9 cellular contexts compared by ENCODE assay signal in the genomic region with DNA sequence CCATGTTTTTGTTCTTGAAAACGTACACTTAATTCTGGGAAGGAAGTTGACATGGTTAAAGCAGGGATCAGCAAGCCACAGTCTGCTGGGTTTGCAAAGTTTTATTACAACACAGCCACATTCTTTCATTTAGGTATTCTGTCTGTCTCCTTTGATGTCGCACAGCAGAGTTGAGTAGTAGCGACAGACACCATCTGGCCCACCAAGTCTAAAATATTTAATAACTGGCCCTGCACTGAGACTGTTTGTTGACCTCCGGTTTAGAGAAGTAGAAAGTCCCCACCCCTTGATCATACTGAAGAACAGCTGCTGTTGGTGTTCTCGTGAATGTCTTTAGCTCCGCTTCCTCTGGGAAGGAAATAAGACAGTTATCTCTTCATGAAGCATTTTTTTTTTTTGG.
DNase-seq lines count a peak whose midpoint lies in the region; ATAC-seq, FAIRE-seq and TF ChIP-seq lines count a peak whose summit lies in the region.
"Had no signal": no experiment of that assay in that cellular context is flagged by ENCODE, and none has a peak within 500 bp of the region (broad histone marks: within the 10 kb centered on the region; RNA-seq: fewer than 3 reads in every experiment).

No MANE protein-coding gene starts in this region.

- DNase-seq in T-helper 17 cell (no peak), epidermal melanocyte (ENCODE audit: insufficient read length, low spot score) (no peak), psoas muscle (no peak), frontal cortex (ENCODE audit: low spot score in 2 of 2) (no peak)
- DNase-seq in CD4-positive, alpha-beta T cell = no peak
- DNase-seq: NCI-H1694 had no signal

- H3K27me3 ChIP-seq in neutrophil (no peaks in the 10 kb centered on the region), psoas muscle (ENCODE audit: insufficient read depth in 3 of 3, low read length in 2 of 3) (no peaks in the 10 kb centered on the region)
- H3K27me3 ChIP-seq in CD4-positive, alpha-beta T cell (ENCODE audit: control insufficient read depth, insufficient read depth, low read length) = no peaks in the 10 kb centered on the region

- POLR2A ChIA-PET in CD4-positive, alpha-beta T cell (lab: Charles Lee) = interaction anchor here (1.3 kb wide), 1 partner anchor 11 kb away, joined by 3 read pairs; no protein-coding TSS in a partner anchor

- H3K36me3 ChIP-seq in neutrophil (peaks cover 26% of the 10 kb centered on the region), psoas muscle (ENCODE audit: insufficient read depth in 1 of 2, low read depth in 1 of 2) (no peaks in the 10 kb centered on the region)

- H3K9me3 ChIP-seq in T-helper 17 cell (ENCODE audit: control insufficient read depth, low read length, poor library complexity, severe bottlenecking) (no peaks in the 10 kb centered on the region), neutrophil (no peaks in the 10 kb centered on the region), psoas muscle (no peaks in the 10 kb centered on the region)
- no peaks in the 10 kb centered on the region for H3K9me3 ChIP-seq in CD4-positive, alpha-beta T cell (ENCODE audit: control insufficient read depth, low read length)

- H3K4me3 Mint-ChIP-seq in T-helper 17 cell = peak overlapping the region; percentile 19
- no peak overlapping the region for H3K4me3 Mint-ChIP-seq in CD4-positive, alpha-beta T cell

- ATAC-seq in GM19328 (IDR thresholded peaks at IDR 0.05; ENCODE audit: unreplicated experiment) (peak; percentile 55), HG02938 (IDR thresholded peaks at IDR 0.05; ENCODE audit: unreplicated experiment) (peak; percentile 76), T-helper 17 cell (no peak), psoas muscle (no peak)
- no peak for ATAC-seq in CD4-positive, alpha-beta T cell (ENCODE audit: poor library complexity)

- intact Hi-C loops in CD4-positive, alpha-beta T cell (cut with DNase I, micrococcal nuclease) = no loop called here
- intact Hi-C loops in psoas muscle (cut with DNase I) = no loop called here

- no peak for FAIRE-seq in frontal cortex (lab: Jason Lieb, UNC)

- H3K9me3 Mint-ChIP-seq in CD4-positive, alpha-beta T cell = no peaks in the 10 kb centered on the region

- peaks cover 4% of the 10 kb centered on the region for H3K36me3 Mint-ChIP-seq in T-helper 17 cell (ENCODE audit: low read depth)
- peaks cover 22% of the 10 kb centered on the region for H3K36me3 Mint-ChIP-seq in CD4-positive, alpha-beta T cell (ENCODE audit: low read depth)

- H3K27ac ChIP-seq in neutrophil (peak overlapping the region; percentile 76), psoas muscle (no peak overlapping the region)
- H3K27ac ChIP-seq in CD4-positive, alpha-beta T cell (ENCODE audit: low read depth, low read length) = no peak overlapping the region

- peaks cover 13% of the 10 kb centered on the region for H3K4me1 Mint-ChIP-seq in T-helper 17 cell
- H3K4me1 Mint-ChIP-seq in CD4-positive, alpha-beta T cell (ENCODE audit: low read depth) = peaks cover 30% of the 10 kb centered on the region

- TF ChIP-seq CTCF in neutrophil (IDR thresholded peaks at IDR 0.05) (no peak), psoas muscle (IDR thresholded peaks at IDR 0.05) (no peak)
- TF ChIP-seq CTCF in CD4-positive, alpha-beta T cell (IDR thresholded peaks at IDR 0.05) = no peak

- H3K4me3 ChIP-seq in neutrophil (ENCODE audit: low read depth in 1 of 2, low read length in 1 of 2) (peak overlapping the region; percentile 3 to 37), psoas muscle (no peak overlapping the region)

- H3K4me1 ChIP-seq in neutrophil (ENCODE audit: control insufficient read depth in 1 of 2, insufficient read depth in 1 of 2, low read depth in 1 of 2, low read length in 1 of 2) (peaks cover 68 to 71% of the 10 kb centered on the region in 2 experiments), psoas muscle (no peaks in the 10 kb centered on the region)

- no peaks in the 10 kb centered on the region for H3K27me3 Mint-ChIP-seq in T-helper 17 cell
- no peaks in the 10 kb centered on the region for H3K27me3 Mint-ChIP-seq in CD4-positive, alpha-beta T cell

- CTCF ChIA-PET in CD4-positive, alpha-beta T cell (lab: Charles Lee) = no interaction called here

- 36 to 51% (median 38%) methylated on average over 6 of the region's 6 CpGs for WGBS in psoas muscle, 3 donors

- no peak overlapping the region for H3K27ac Mint-ChIP-seq in T-helper 17 cell
- no peak overlapping the region for H3K27ac Mint-ChIP-seq in CD4-positive, alpha-beta T cell

Comparison
In these comparisons a context has a peak if more than half of its experiments do, and no peak if none do; other contexts are left out.
1. ATAC-seq: peak in GM19328 (single experiment) and HG02938 (single experiment); none in T-helper 17 cell (single experiment), CD4-positive, alpha-beta T cell (single experiment) and psoas muscle (0 of 4).